In the genomic region with DNA sequence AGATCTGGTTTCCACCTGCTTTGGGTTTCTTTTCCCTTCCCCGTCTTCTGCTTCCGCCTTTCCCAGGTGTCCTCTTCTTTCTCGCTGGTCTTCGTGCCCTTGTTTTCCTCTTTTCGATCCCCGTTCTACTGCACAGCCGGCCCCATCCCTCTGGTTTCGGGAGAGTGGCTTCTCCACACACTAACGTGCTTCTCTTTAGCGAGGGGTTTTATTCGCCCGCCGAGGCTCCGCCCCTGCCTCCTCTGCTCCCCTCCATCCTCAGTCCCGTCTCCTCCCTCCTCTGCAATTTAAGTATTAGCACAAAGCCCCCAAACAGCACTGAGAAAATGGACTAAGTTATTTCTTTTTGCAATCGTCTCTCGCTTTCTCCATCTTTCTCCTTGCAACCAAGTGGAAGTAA, we compare ENCODE assay signal across 1 cellular context.
TF ChIP-seq lines count a peak whose summit lies in the region.

A gene (minus strand): TSS at position 182 of the 400 bp plus-strand sequence. CDS start 746 bp downstream, outside the sequence.

TF ChIP-seq in IMR-90, 13 proteins besides CTCF, POLR2A, EP300 and RAD21:
- TF ChIP-seq, protein P1, sequence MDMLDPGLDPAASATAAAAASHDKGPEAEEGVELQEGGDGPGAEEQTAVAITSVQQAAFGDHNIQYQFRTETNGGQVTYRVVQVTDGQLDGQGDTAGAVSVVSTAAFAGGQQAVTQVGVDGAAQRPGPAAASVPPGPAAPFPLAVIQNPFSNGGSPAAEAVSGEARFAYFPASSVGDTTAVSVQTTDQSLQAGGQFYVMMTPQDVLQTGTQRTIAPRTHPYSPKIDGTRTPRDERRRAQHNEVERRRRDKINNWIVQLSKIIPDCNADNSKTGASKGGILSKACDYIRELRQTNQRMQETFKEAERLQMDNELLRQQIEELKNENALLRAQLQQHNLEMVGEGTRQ (IDR thresholded peaks at IDR 0.05; ENCODE audit: low read depth, low read length) = no peak
- TF ChIP-seq FOS (IDR thresholded peaks at IDR 0.05; ENCODE audit: low read depth, low read length) (no peak), CEBPB (IDR thresholded peaks at IDR 0.05; ENCODE audit: low read depth, low read length) (no peak), RFX5 (IDR thresholded peaks at IDR 0.05; ENCODE audit: low read depth, low read length) (no peak), MXI1 (IDR thresholded peaks at IDR 0.05; ENCODE audit: borderline replicate concordance, low read depth, low read length) (no peak), NFE2L2 (IDR thresholded peaks at IDR 0.05; ENCODE audit: low read depth, low read length) (no peak), MAZ (IDR thresholded peaks at IDR 0.05; ENCODE audit: borderline replicate concordance, low read depth, low read length) (no peak), BHLHE40 (IDR thresholded peaks at IDR 0.05; ENCODE audit: low read depth, low read length) (no peak), MAFK (IDR thresholded peaks at IDR 0.05; ENCODE audit: low read depth, low read length) (no peak), RCOR1 (IDR thresholded peaks at IDR 0.05; ENCODE audit: insufficient replicate concordance, low read length) (no peak), CHD1 (IDR thresholded peaks at IDR 0.05; ENCODE audit: low read depth, low read length) (no peak), SMC3 (IDR thresholded peaks at IDR 0.05; ENCODE audit: low read depth, low read length) (no peak)
- TF ChIP-seq, protein P2, sequence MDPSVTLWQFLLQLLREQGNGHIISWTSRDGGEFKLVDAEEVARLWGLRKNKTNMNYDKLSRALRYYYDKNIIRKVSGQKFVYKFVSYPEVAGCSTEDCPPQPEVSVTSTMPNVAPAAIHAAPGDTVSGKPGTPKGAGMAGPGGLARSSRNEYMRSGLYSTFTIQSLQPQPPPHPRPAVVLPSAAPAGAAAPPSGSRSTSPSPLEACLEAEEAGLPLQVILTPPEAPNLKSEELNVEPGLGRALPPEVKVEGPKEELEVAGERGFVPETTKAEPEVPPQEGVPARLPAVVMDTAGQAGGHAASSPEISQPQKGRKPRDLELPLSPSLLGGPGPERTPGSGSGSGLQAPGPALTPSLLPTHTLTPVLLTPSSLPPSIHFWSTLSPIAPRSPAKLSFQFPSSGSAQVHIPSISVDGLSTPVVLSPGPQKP (IDR thresholded peaks at IDR 0.05; ENCODE audit: borderline replicate concordance, low read depth, low read length) = no peak
